In the genomic region with DNA sequence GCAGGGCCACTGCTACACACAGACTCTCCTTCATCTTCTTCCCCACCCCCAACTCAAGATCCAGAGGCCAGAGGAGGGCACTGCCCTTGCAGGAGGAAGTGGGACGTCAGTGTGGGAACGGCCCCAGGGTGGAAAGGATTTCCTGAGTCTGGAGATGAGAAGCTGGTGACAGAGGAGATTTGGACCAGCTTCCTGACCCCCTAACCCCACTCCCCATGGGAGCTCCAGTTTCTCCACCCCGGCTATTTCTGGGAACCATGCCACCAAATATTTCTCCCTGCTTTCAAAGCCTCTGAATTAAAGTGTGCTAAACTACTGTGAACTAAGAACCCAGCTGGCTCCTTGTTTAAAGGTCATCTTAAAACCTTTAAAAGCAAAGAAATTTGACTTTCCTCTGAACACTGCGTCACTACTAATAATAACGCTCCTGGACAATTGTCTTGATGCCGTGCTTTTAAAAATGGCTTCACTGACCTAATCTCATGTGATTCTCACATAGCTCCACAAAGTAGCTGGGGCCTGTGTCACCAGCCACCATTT, we compare ENCODE assay signal across 8 cellular contexts. TPM values are rescaled to one million over a fixed set of nuclear protein-coding genes. Genes with fewer than 3 reads are reported as not detected.
DNase-seq lines count a peak whose midpoint lies in the region; TF ChIP-seq lines count a peak whose summit lies in the region.
"Had no signal": no experiment of that assay in that cellular context is flagged by ENCODE, and none has a peak within 500 bp of the region (broad histone marks: within the 10 kb centered on the region; RNA-seq: fewer than 3 reads in every experiment).

No MANE protein-coding gene starts in this region.

- H2AFZ ChIP-seq in mesenchymal stem cell (ENCODE audit: low read depth, low read length): no peak overlapping the region

- peak overlapping the region; percentile 63 for H2BK5ac ChIP-seq in mesenchymal stem cell (ENCODE audit: low read depth, low read length, poor library complexity, severe bottlenecking)

- H4K8ac ChIP-seq in mesenchymal stem cell (ENCODE audit: low read length): no peak overlapping the region

- peak overlapping the region in 1 of 2 experiments; percentile 99 for H2BK12ac ChIP-seq in mesenchymal stem cell (ENCODE audit: low read length in 2 of 2)

- peak overlapping the region in 1 of 2 experiments; percentile 94 for H3K4ac ChIP-seq in mesenchymal stem cell (ENCODE audit: low read depth in 1 of 2, low read length in 2 of 2)

- DNase-seq in M059J (ENCODE audit: low read depth): peak; percentile 99
- DNase-seq in ecto neural progenitor cell (ENCODE audit: low spot score): peak; percentile 74
- DNase-seq in mesenchymal stem cell: peak; percentile 98
- DNase-seq in type B pancreatic cell (ENCODE audit: extremely low spot score, unreplicated experiment): no peak
- DNase-seq in NCI-H510A (lab: John Stamatoyannopoulos, UW): no peak
- DNase-seq in NCI-H524 (lab: John Stamatoyannopoulos, UW): no peak
- no peak for DNase-seq in SIG-M5 (lab: John Stamatoyannopoulos, UW)
- DNase-seq: stimulated activated CD4-positive, alpha-beta T cell treated with anti-CD3 and anti-CD28 coated beads, Interleukin-4, amount 100 ng/mL, for 4 hours had no signal

- peak overlapping the region; percentile 47 for H3K4me3 Mint-ChIP-seq in type B pancreatic cell

- no peak overlapping the region for H3K14ac ChIP-seq in mesenchymal stem cell (ENCODE audit: low read length in 2 of 2)

- H3K27ac ChIP-seq in mesenchymal stem cell (ENCODE audit: low read length, poor library complexity, severe bottlenecking): peak overlapping the region; percentile 90

- H3K9me3 ChIP-seq in mesenchymal stem cell (ENCODE audit: control insufficient read depth, low read length): no peaks in the 10 kb centered on the region

- H2AK5ac ChIP-seq in mesenchymal stem cell (ENCODE audit: low read length, severe bottlenecking): no peak overlapping the region

- no peak overlapping the region for H2BK15ac ChIP-seq in mesenchymal stem cell (ENCODE audit: low read depth, poor library complexity, severe bottlenecking)

- H3K27me3 ChIP-seq in mesenchymal stem cell (ENCODE audit: control insufficient read depth in 1 of 2, insufficient read depth in 1 of 2, low read length in 2 of 2): no peaks in the 10 kb centered on the region

- peak overlapping the region; percentile 81 for H3K9ac ChIP-seq in mesenchymal stem cell (ENCODE audit: low read length)

- no peak overlapping the region for H3K27ac Mint-ChIP-seq in type B pancreatic cell

- peak overlapping the region; percentile 99 for H2BK120ac ChIP-seq in mesenchymal stem cell (ENCODE audit: low read depth, low read length)

- peaks cover 21% of the 10 kb centered on the region for H3K4me1 ChIP-seq in mesenchymal stem cell (ENCODE audit: control insufficient read depth, insufficient read depth, low read depth, low read length)

- no peak overlapping the region for H3K23ac ChIP-seq in mesenchymal stem cell (ENCODE audit: low read length in 2 of 2)

- 2% methylated on average over 4 of the region's 6 CpGs for WGBS in mesenchymal stem cell

- H3K27me3 Mint-ChIP-seq in type B pancreatic cell: peaks cover 5% of the 10 kb centered on the region

- peak overlapping the region; percentile 6 to 99 for H3K18ac ChIP-seq in mesenchymal stem cell (ENCODE audit: low read depth in 1 of 2, low read length in 2 of 2)

- H3K36me3 Mint-ChIP-seq in type B pancreatic cell: no peaks in the 10 kb centered on the region

- no peak overlapping the region for H4K91ac ChIP-seq in mesenchymal stem cell (ENCODE audit: low read length)

- H3K4me1 Mint-ChIP-seq in type B pancreatic cell (ENCODE audit: unreplicated experiment): peaks cover 30% of the 10 kb centered on the region

- H3K4me3 ChIP-seq in mesenchymal stem cell (ENCODE audit: insufficient read depth in 1 of 2, low read depth in 1 of 2, low read length in 2 of 2): peak overlapping the region in 1 of 2 experiments; percentile 45

- H3K79me1 ChIP-seq in mesenchymal stem cell (replicated peaks; ENCODE audit: low read length, poor library complexity, severe bottlenecking): peaks cover 3% of the 10 kb centered on the region

- H3K4me2 ChIP-seq in mesenchymal stem cell (ENCODE audit: low read length, poor library complexity, severe bottlenecking): no peak overlapping the region

- H3K9me3 Mint-ChIP-seq in type B pancreatic cell: no peaks in the 10 kb centered on the region

- TF ChIP-seq CTCF in type B pancreatic cell (conservative IDR thresholded peaks at IDR 0.05): no peak

- no peaks in the 10 kb centered on the region for H3K36me3 ChIP-seq in mesenchymal stem cell (ENCODE audit: control insufficient read depth in 1 of 2, insufficient read depth in 2 of 2, low read depth in 1 of 2, low read length in 2 of 2)

RNA-seq across cellular contexts. Expression of gene CWC15, which starts 46.6 kb away (rescaled TPM):
- total RNA-seq in M059J (2014; rRNA removed; shearing (Covaris generic)): 61.0 and 65.2 TPM in 2 replicates
- 113 TPM for polyA plus RNA-seq in mesenchymal stem cell (2013, experiment 1 of 2)
- 117 TPM for polyA plus RNA-seq in mesenchymal stem cell (2013, experiment 2 of 2)
- total RNA-seq in type B pancreatic cell (ENCODE audit: low replicate concordance): 66.4 and 76.8 TPM in 2 replicates

RNA-seq across cellular contexts. Expression of gene KDM4D, which starts 46.7 kb away (rescaled TPM):
- total RNA-seq in M059J (2014; rRNA removed; shearing (Covaris generic)): 1.4 and 4.3 TPM in 2 replicates
- polyA plus RNA-seq in mesenchymal stem cell (2013, experiment 1 of 2): 0.40 TPM
- polyA plus RNA-seq in mesenchymal stem cell (2013, experiment 2 of 2): 0.41 TPM
- 0.83 and 2.4 TPM in 2 replicates for total RNA-seq in type B pancreatic cell (ENCODE audit: low replicate concordance)

Comparison
In these comparisons a context has a peak if more than half of its experiments do, and no peak if none do; other contexts are left out.
1. DNase-seq: peak in M059J (single experiment), ecto neural progenitor cell (single experiment) and mesenchymal stem cell (single experiment); none in type B pancreatic cell (single experiment), NCI-H510A (single experiment), NCI-H524 (0 of 2) and SIG-M5 (single experiment).